18 cellular contexts compared by ENCODE assay signal in genomic region chr6:107941199-107941598, GRCh38.
"Had no signal": no experiment of that assay in that cellular context is flagged by ENCODE, and none has a peak within 500 bp of the region (broad histone marks: within the 10 kb centered on the region; RNA-seq: fewer than 3 reads in every experiment).

No MANE protein-coding gene starts in this region.

- H3K27me3 ChIP-seq: spleen had no signal

- H3K9me3 ChIP-seq: prostate gland, spleen had no signal

- H3K27me3 Mint-ChIP-seq: activated CD4-positive, alpha-beta T cell treated with anti-CD3 and anti-CD28 coated beads for 36 hours; activated naive CD8-positive, alpha-beta T cell treated with anti-CD3 and anti-CD28 coated beads, Interleukin-2, amount 10 ng/mL, durations not matched to agents 7 days and 5 days; activated T-cell treated with anti-CD3 and anti-CD28 coated beads, Interleukin-2, amount 50 U/mL, for 24 hours; naive thymus-derived CD8-positive, alpha-beta T cell had no signal

- H3K4me3 ChIP-seq: prostate gland, spleen had no signal

- H3K36me3 ChIP-seq: prostate gland had no signal

- H3K4me3 Mint-ChIP-seq: activated CD4-positive, alpha-beta T cell treated with anti-CD3 and anti-CD28 coated beads for 36 hours; activated naive CD8-positive, alpha-beta T cell treated with anti-CD3 and anti-CD28 coated beads, Interleukin-2, amount 10 ng/mL, durations not matched to agents 7 days and 5 days; activated T-cell treated with anti-CD3 and anti-CD28 coated beads, Interleukin-2, amount 50 U/mL, for 24 hours; naive thymus-derived CD8-positive, alpha-beta T cell; WTC11 had no signal

- H3K27ac Mint-ChIP-seq: activated CD4-positive, alpha-beta T cell treated with anti-CD3 and anti-CD28 coated beads for 36 hours; activated naive CD8-positive, alpha-beta T cell treated with anti-CD3 and anti-CD28 coated beads, Interleukin-2, amount 10 ng/mL, durations not matched to agents 7 days and 5 days; activated T-cell treated with anti-CD3 and anti-CD28 coated beads, Interleukin-2, amount 50 U/mL, for 24 hours; activated T-helper 2 cell treated with anti-CD3 and anti-CD28 coated beads, Interferon-gamma antibody, Interleukin-2, Interleukin-4, amounts not matched to agents 10 μg/mL and 5 μg/mL and 100 μg/mL, durations not matched to agents 14 hours and 24 hours and 36 hours; WTC11 had no signal

- H3K4me1 ChIP-seq: prostate gland had no signal

- DNase-seq: activated CD4-positive, alpha-beta T cell treated with anti-CD3 and anti-CD28 coated beads for 36 hours; activated CD4-positive, alpha-beta T cell treated with anti-CD3 and anti-CD28 coated beads, Interleukin-2, amount 50 U/mL, for 4 hours; activated CD8-positive, alpha-beta memory T cell treated with anti-CD3 and anti-CD28 coated beads for 24 hours; activated CD8-positive, alpha-beta memory T cell treated with anti-CD3 and anti-CD28 coated beads, Interleukin-2, amount 50 U/mL, for 4 hours; activated naive CD4-positive, alpha-beta T cell; activated naive CD8-positive, alpha-beta T cell treated with anti-CD3 and anti-CD28 coated beads, Interleukin-2, amount 10 ng/mL, durations not matched to agents 7 days and 5 days; activated T-cell treated with anti-CD3 and anti-CD28 coated beads, Interleukin-2, amount 50 U/mL, for 24 hours; amygdala; cortex of kidney; naive thymus-derived CD8-positive, alpha-beta T cell; spleen; stimulated activated CD4-positive, alpha-beta T cell treated with anti-CD3 and anti-CD28 coated beads, Interleukin-4, amount 100 ng/mL, for 1 hour; stimulated activated naive CD4-positive, alpha-beta T cell; T1000 had no signal

- H3K27ac ChIP-seq: prostate gland, spleen had no signal

- H3K9me3 Mint-ChIP-seq: activated naive CD8-positive, alpha-beta T cell treated with anti-CD3 and anti-CD28 coated beads, Interleukin-2, amount 10 ng/mL, durations not matched to agents 7 days and 5 days; activated T-cell treated with anti-CD3 and anti-CD28 coated beads, Interleukin-2, amount 50 U/mL, for 24 hours; activated T-helper 2 cell treated with anti-CD3 and anti-CD28 coated beads, Interferon-gamma antibody, Interleukin-2, Interleukin-4, amounts not matched to agents 10 μg/mL and 5 μg/mL and 100 μg/mL, durations not matched to agents 14 hours and 24 hours and 36 hours; naive thymus-derived CD8-positive, alpha-beta T cell had no signal

- FAIRE-seq: endometrium had no signal
